In genomic region chr1:224212618-224213037, GRCh38 we compare ENCODE assay signal across 15 cellular contexts. TPM values are rescaled to one million over a fixed set of nuclear protein-coding genes. Genes with fewer than 3 reads are reported as not detected.
A peak's percentile ranks its signal among the peaks of the same experiment; 100 is the strongest.
DNase-seq lines count a peak whose midpoint lies in the region; ATAC-seq, FAIRE-seq and TF ChIP-seq lines count a peak whose summit lies in the region.
"Had no signal": no experiment of that assay in that cellular context is flagged by ENCODE, and none has a peak within 500 bp of the region (broad histone marks: within the 10 kb centered on the region; RNA-seq: fewer than 3 reads in every experiment).

No MANE protein-coding gene starts in this region.

- H3K27me3 ChIP-seq in osteoblast (ENCODE audit: insufficient read depth, low read length) = no peaks in the 10 kb centered on the region
- H3K27me3 ChIP-seq: gastroesophageal sphincter had no signal

- H3K4me1 ChIP-seq in osteoblast (ENCODE audit: insufficient read depth, low read length) = no peaks in the 10 kb centered on the region

- FAIRE-seq in HTR-8/SVneo (lab: Jason Lieb, UNC) = no peak

- ATAC-seq in GM19351 (IDR thresholded peaks at IDR 0.05; ENCODE audit: unreplicated experiment) = no peak
- ATAC-seq: gastroesophageal sphincter had no signal

- no peak overlapping the region for H3K27ac ChIP-seq in osteoblast (ENCODE audit: low read depth, low read length)
- H3K27ac ChIP-seq: prostate gland had no signal

- no peak overlapping the region for H3K4me2 ChIP-seq in osteoblast (ENCODE audit: insufficient read depth, low read length)

- H3K9me3 ChIP-seq in osteoblast (ENCODE audit: low read depth, low read length) = no peaks in the 10 kb centered on the region
- H3K9me3 ChIP-seq: gastroesophageal sphincter, prostate gland had no signal

- H3K36me3 ChIP-seq in osteoblast (ENCODE audit: insufficient read depth, low read length) = no peaks in the 10 kb centered on the region
- H3K36me3 ChIP-seq: gastroesophageal sphincter, prostate gland had no signal

- no peak for TF ChIP-seq CTCF in osteoblast (IDR thresholded peaks at IDR 0.05; ENCODE audit: extremely low read depth, low read depth, low read length)

- no peaks in the 10 kb centered on the region for H3K79me2 ChIP-seq in osteoblast (ENCODE audit: insufficient read depth, low read length)

- DNase-seq in COLO668 (lab: John Stamatoyannopoulos, UW; ENCODE audit: unreplicated experiment) (peak; percentile 70), NCI-H69 (lab: John Stamatoyannopoulos, UW) (peak; percentile 34), islet precursor cell (peak; percentile 93), osteoblast (ENCODE audit: insufficient read length, low spot score, missing footprints) (peak; percentile 26), NCI-H748 (lab: John Stamatoyannopoulos, UW; ENCODE audit: unreplicated experiment) (no peak), HTR-8/SVneo (ENCODE audit: insufficient read length, low spot score) (no peak)
- DNase-seq in activated CD4-positive, alpha-beta T cell treated with anti-CD3 and anti-CD28 coated beads, Interleukin-2, amount 50 U/mL, for 48 hours = no peak
- DNase-seq: activated CD4-positive, alpha-beta T cell treated with anti-CD3 and anti-CD28 coated beads for 1 hour; Calu3; caudate nucleus; NCI-H2107; Right ventricle myocardium superior had no signal

- H3K4me3 ChIP-seq in osteoblast (ENCODE audit: insufficient read depth, low read length) = no peak overlapping the region
- H3K4me3 ChIP-seq: gastroesophageal sphincter, prostate gland had no signal

- H2AFZ ChIP-seq in osteoblast (ENCODE audit: low read length) = no peak overlapping the region

- H4K20me1 ChIP-seq in osteoblast (ENCODE audit: insufficient read depth, low read length) = no peaks in the 10 kb centered on the region

RNA-seq across cellular contexts. Expression of gene DEGS1, which starts 29.6 kb away (rescaled TPM):
- 85.0 and 87.2 TPM in 2 replicates for total RNA-seq in osteoblast

Comparison
In these comparisons a context has a peak if more than half of its experiments do, and no peak if none do; other contexts are left out.
1. DNase-seq: peak in COLO668 (single experiment), NCI-H69 (single experiment), islet precursor cell (single experiment) and osteoblast (single experiment); none in NCI-H748 (single experiment), activated CD4-positive, alpha-beta T cell treated with anti-CD3 and anti-CD28 coated beads, Interleukin-2, amount 50 U/mL, for 48 hours (0 of 2) and HTR-8/SVneo (single experiment).